23 cellular contexts compared by ENCODE assay signal in the genomic region with DNA sequence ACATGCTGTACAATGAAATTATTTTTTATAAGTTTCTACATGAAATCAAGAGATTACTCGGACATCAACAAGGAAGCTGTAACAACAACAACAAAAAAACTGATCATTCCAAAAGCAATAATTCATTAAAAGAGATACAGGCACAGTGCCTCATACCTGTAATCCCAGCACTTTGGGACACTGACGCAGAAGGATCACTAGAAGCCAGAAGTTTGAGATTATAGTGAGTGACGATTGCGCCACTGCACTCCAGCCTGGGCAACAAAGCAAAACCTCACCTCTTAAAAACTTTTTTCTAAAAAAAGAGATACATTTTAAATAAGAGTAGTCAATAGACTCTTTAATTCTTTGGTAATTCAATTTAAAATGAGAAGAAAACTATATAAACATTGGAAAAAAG.
DNase-seq lines count a peak whose midpoint lies in the region; ATAC-seq, FAIRE-seq and TF ChIP-seq lines count a peak whose summit lies in the region.
"Had no signal": no experiment of that assay in that cellular context is flagged by ENCODE, and none has a peak within 500 bp of the region (broad histone marks: within the 10 kb centered on the region; RNA-seq: fewer than 3 reads in every experiment).

No MANE protein-coding gene starts in this region.

- no TSS peak for BruUV-seq in HepG2 (replicated peaks; lab: Mats Ljungman, UMichigan)

- TF ChIP-seq RAD21 in HepG2 (CRISPR knock-in tag; IDR thresholded peaks at IDR 0.05), result no peak

- H3K4me1 ChIP-seq in HepG2 (ENCODE audit: insufficient read depth, low read length) (no peaks in the 10 kb centered on the region), right lobe of liver (no peaks in the 10 kb centered on the region), left lung (peaks cover 0 to 3% of the 10 kb centered on the region in 2 donors), smooth muscle cell (ENCODE audit: low read depth) (peaks cover 7% of the 10 kb centered on the region)
- H3K4me1 ChIP-seq: Caco-2 had no signal

- ATAC-seq in HepG2 (no peak), right lobe of liver (no peak), left lung (peak; percentile 63), GM18519 (IDR thresholded peaks at IDR 0.05; ENCODE audit: low FRiP score, unreplicated experiment) (no peak)

- POLR2A ChIA-PET in HepG2 (lab: Yijun Ruan, JAX), result no interaction called here

- no peak for FAIRE-seq in HepG2 (lab: Jason Lieb, UNC)
- FAIRE-seq: A204.1, D721Med, G401.6, GM12891 had no signal

- DNase-seq in HepG2 (ENCODE audit: low spot score) (no peak), right lobe of liver (no peak), left lung (no peak), smooth muscle cell (lab: John Stamatoyannopoulos, UW; ENCODE audit: unreplicated experiment) (no peak), COR-L47 (lab: John Stamatoyannopoulos, UW) (no peak), islet precursor cell (no peak)
- DNase-seq: 8988T; ACHN; BE2C; C1 segment of cervical spinal cord; Caco-2; Calu3; CD4-positive, alpha-beta memory T cell; CD4-positive, CD25-positive, alpha-beta regulatory T cell; CD8-positive, alpha-beta memory T cell; DMS79 treated with DMSO at 0.1 percent for 48 hours; GF-D8 had no signal

- TF ChIP-seq POLR2A in HepG2 (IDR thresholded peaks at IDR 0.05; ENCODE audit: insufficient read depth in 1 of 2, low read depth in 2 of 2, low read length in 2 of 2), result no peak
- no peak for TF ChIP-seq POLR2A in right lobe of liver (IDR thresholded peaks at IDR 0.05)

- in situ Hi-C loops in HepG2 (cut with HindIII; ENCODE audit: extremely low pct_ligation_motif_present, low pct_unique_long_range_greater_than_20kb), result no loop called here

- no peaks in the 10 kb centered on the region for H3K79me2 ChIP-seq in HepG2 (ENCODE audit: insufficient read depth, low read length)
- no peaks in the 10 kb centered on the region for H3K79me2 ChIP-seq in smooth muscle cell (ENCODE audit: low read depth)

- H3K36me3 ChIP-seq in HepG2 (replicated peaks in 1 of 2; ENCODE audit: control insufficient read depth in 1 of 2, insufficient read depth in 2 of 2, low read length in 2 of 2) (no peaks in the 10 kb centered on the region), right lobe of liver (no peaks in the 10 kb centered on the region), left lung (no peaks in the 10 kb centered on the region), smooth muscle cell (ENCODE audit: low read depth) (no peaks in the 10 kb centered on the region)
- H3K36me3 ChIP-seq: BE2C, BLaER1 had no signal

- H3K27me3 ChIP-seq in HepG2 (ENCODE audit: control insufficient read depth in 1 of 2, insufficient read depth in 2 of 2, low read length in 2 of 2), result peaks cover 0 to 12% of the 10 kb centered on the region in 2 experiments; a peak in 2 of 5 replicates
- no peaks in the 10 kb centered on the region for H3K27me3 ChIP-seq in right lobe of liver
- H3K27me3 ChIP-seq in left lung, result no peaks in the 10 kb centered on the region
- no peaks in the 10 kb centered on the region for H3K27me3 ChIP-seq in smooth muscle cell (ENCODE audit: low read depth)
- H3K27me3 ChIP-seq: BE2C, BLaER1 had no signal

- TF ChIP-seq EP300 in HepG2 (IDR thresholded peaks at IDR 0.05; ENCODE audit: low read depth in 2 of 2, low read length in 2 of 2) (no peak), HepG2 (CRISPR knock-in tag; IDR thresholded peaks at IDR 0.05; ENCODE audit: borderline replicate concordance) (no peak)

- H2AFZ ChIP-seq in HepG2 (ENCODE audit: low read length) (no peak overlapping the region), smooth muscle cell (ENCODE audit: low read depth) (no peak overlapping the region)

- intact Hi-C loops in HepG2 (cut with micrococcal nuclease; ENCODE audit: unreplicated experiment), result no loop called here
- intact Hi-C loops in right lobe of liver (cut with DNase I), result no loop called here
- intact Hi-C loops in left lung (cut with DNase I), result no loop called here

- H4K20me1 ChIP-seq in HepG2 (ENCODE audit: insufficient read depth, low read length), result no peaks in the 10 kb centered on the region
- H4K20me1 ChIP-seq in smooth muscle cell (ENCODE audit: low read depth), result no peaks in the 10 kb centered on the region
- H4K20me1 ChIP-seq: BLaER1 had no signal

- no peaks in the 10 kb centered on the region for H3K9me3 ChIP-seq in HepG2 (ENCODE audit: low read length)
- H3K9me3 ChIP-seq in right lobe of liver, result no peaks in the 10 kb centered on the region
- H3K9me3 ChIP-seq in left lung, result no peaks in the 10 kb centered on the region
- no peaks in the 10 kb centered on the region for H3K9me3 ChIP-seq in smooth muscle cell (replicated peaks; ENCODE audit: low read depth)
- H3K9me3 ChIP-seq: BE2C, BLaER1 had no signal

- TF ChIP-seq CTCF in HepG2 (CRISPR knock-in tag; IDR thresholded peaks at IDR 0.05) (no peak), right lobe of liver (IDR thresholded peaks at IDR 0.05) (no peak), left lung (IDR thresholded peaks at IDR 0.05) (no peak), smooth muscle cell (IDR thresholded peaks at IDR 0.05; ENCODE audit: borderline replicate concordance, insufficient read depth, poor library complexity, severe bottlenecking) (no peak)

- H3K4me3 ChIP-seq in HepG2 (replicated peaks in 1 of 3; ENCODE audit: insufficient read depth in 1 of 3, low read depth in 2 of 3, low read length in 3 of 3) (no peak overlapping the region), right lobe of liver (no peak overlapping the region), left lung (no peak overlapping the region), smooth muscle cell (no peak overlapping the region)
- H3K4me3 ChIP-seq: BLaER1 had no signal

- H3K4me2 ChIP-seq in HepG2 (ENCODE audit: low read depth, low read length) (no peak overlapping the region), smooth muscle cell (peak overlapping the region; percentile 9)

- H3F3A ChIP-seq in smooth muscle cell (ENCODE audit: low read depth), result no peaks in the 10 kb centered on the region

- H3K27ac ChIP-seq in HepG2 (ENCODE audit: extremely low read length, insufficient read depth, low read length) (no peak overlapping the region), right lobe of liver (no peak overlapping the region), left lung (no peak overlapping the region), smooth muscle cell (ENCODE audit: low read depth) (no peak overlapping the region)
- H3K27ac ChIP-seq: BLaER1 had no signal

- H3K9ac ChIP-seq in HepG2 (ENCODE audit: insufficient read depth, low read depth, low read length) (no peak overlapping the region), smooth muscle cell (ENCODE audit: low read depth) (no peak overlapping the region)
- H3K9ac ChIP-seq: BLaER1 had no signal

- CTCF ChIA-PET in HepG2 (lab: Yijun Ruan, JAX; ENCODE audit: low intra/inter-chr PET ratio, low total read pairs), result no interaction called here

- 63% methylated on average over 4 of the region's 4 CpGs for WGBS in HepG2 (ENCODE audit: low lambda C conversion rate)
- WGBS in right lobe of liver (ENCODE audit: insufficient coverage, low coverage, low lambda C conversion rate, missing lambda C conversion rate), result 96% methylated on average over 4 of the region's 4 CpGs
- 78% methylated on average over 4 of the region's 4 CpGs for WGBS in smooth muscle cell (ENCODE audit: low lambda C conversion rate)

TF ChIP-seq in HepG2, 621 proteins besides CTCF, POLR2A, EP300 and RAD21:
- TF ChIP-seq FOXO4 (CRISPR knock-in tag; conservative IDR thresholded peaks at IDR 0.05), result 0 out of 2 replicates have a peak, but pooled peaks have one; percentile 21
- no peak for TF ChIP-seq ZNF749 (CRISPR knock-in tag; IDR thresholded peaks at IDR 0.05; ENCODE audit: borderline replicate concordance)
